ENCODE assay signal across 15 cellular contexts in genomic region chr1:184804220-184804619, GRCh38. TPM values are rescaled to one million over a fixed set of nuclear protein-coding genes. Genes with fewer than 3 reads are reported as not detected.
DNase-seq lines count a peak whose midpoint lies in the region; ATAC-seq and TF ChIP-seq lines count a peak whose summit lies in the region.
"Had no signal": no experiment of that assay in that cellular context is flagged by ENCODE, and none has a peak within 500 bp of the region (broad histone marks: within the 10 kb centered on the region; RNA-seq: fewer than 3 reads in every experiment).

No MANE protein-coding gene starts in this region.

- H3K4me1 ChIP-seq in CD4-positive, CD25-positive, alpha-beta regulatory T cell (ENCODE audit: control insufficient read depth, insufficient read depth, low read length, poor library complexity, severe bottlenecking), result no peaks in the 10 kb centered on the region
- H3K4me1 ChIP-seq in gastrocnemius medialis, result peaks cover 36 to 38% of the 10 kb centered on the region in 2 donors
- H3K4me1 ChIP-seq: BLaER1 had no signal

- no peaks in the 10 kb centered on the region for H3K27me3 ChIP-seq in CD4-positive, CD25-positive, alpha-beta regulatory T cell (ENCODE audit: control insufficient read depth, insufficient read depth, low read length)
- H3K27me3 ChIP-seq in gastrocnemius medialis, result no peaks in the 10 kb centered on the region
- H3K27me3 ChIP-seq: BLaER1 had no signal

- H3K4me3 Mint-ChIP-seq in CD4-positive, CD25-positive, alpha-beta regulatory T cell, result no peak overlapping the region
- no peak overlapping the region for H3K4me3 Mint-ChIP-seq in T-helper 17 cell
- H3K4me3 Mint-ChIP-seq in activated CD8-positive, alpha-beta T cell treated with anti-CD3 and anti-CD28 coated beads for 36 hours, result no peak overlapping the region
- H3K4me3 Mint-ChIP-seq: CD14-positive monocyte; CD8-positive, alpha-beta T cell; H9 had no signal

- no peaks in the 10 kb centered on the region for H3K9me3 ChIP-seq in CD4-positive, CD25-positive, alpha-beta regulatory T cell (ENCODE audit: control insufficient read depth in 2 of 2, low read length in 2 of 2)
- H3K9me3 ChIP-seq in T-helper 17 cell (ENCODE audit: control insufficient read depth, low read length, poor library complexity, severe bottlenecking), result no peaks in the 10 kb centered on the region
- H3K9me3 ChIP-seq in gastrocnemius medialis, result no peaks in the 10 kb centered on the region
- H3K9me3 ChIP-seq: BLaER1 had no signal

- H3K9me3 Mint-ChIP-seq in CD4-positive, CD25-positive, alpha-beta regulatory T cell, result no peaks in the 10 kb centered on the region
- no peaks in the 10 kb centered on the region for H3K9me3 Mint-ChIP-seq in activated CD8-positive, alpha-beta T cell treated with anti-CD3 and anti-CD28 coated beads for 36 hours
- H3K9me3 Mint-ChIP-seq: CD14-positive monocyte; CD8-positive, alpha-beta T cell; H9 had no signal

- peak overlapping the region in 2 of 3 donors; percentile 7 to 16 for H3K27ac Mint-ChIP-seq in CD4-positive, CD25-positive, alpha-beta regulatory T cell
- H3K27ac Mint-ChIP-seq in T-helper 17 cell, result peak overlapping the region; percentile 2
- H3K27ac Mint-ChIP-seq in activated CD8-positive, alpha-beta T cell treated with anti-CD3 and anti-CD28 coated beads for 36 hours, result no peak overlapping the region
- H3K27ac Mint-ChIP-seq: CD14-positive monocyte; CD8-positive, alpha-beta T cell; H9 had no signal

- intact Hi-C loops in gastrocnemius medialis (cut with DNase I; ENCODE audit: low total_unique reads), result loop anchor here (5.0 kb wide), 2 partner anchors 243 to 353 kb away; partner anchors contain the start of genes RNF2, SWT1 and TRMT1L
- intact Hi-C loops in activated CD8-positive, alpha-beta T cell treated with anti-CD3 and anti-CD28 coated beads for 36 hours (cut with micrococcal nuclease), result no loop called here

- in situ Hi-C loops in gastrocnemius medialis (cut with MboI; ENCODE audit: low sequenced_read_pairs in 4 of 4), result loop anchor here in 1 of 4 donors (10.0 kb wide), 1 partner anchor 49 kb away; the partner anchor contains the start of gene EDEM3

- TF ChIP-seq CTCF in epithelial cell of esophagus (IDR thresholded peaks at IDR 0.05; ENCODE audit: insufficient read depth, low read depth, low read length, missing control alignments) (no peak), gastrocnemius medialis (IDR thresholded peaks at IDR 0.05 in 4 of 5, conservative IDR thresholded peaks at IDR 0.05 in 1 of 5) (no peak)
- no peak for TF ChIP-seq CTCF in activated CD8-positive, alpha-beta T cell treated with anti-CD3 and anti-CD28 coated beads for 36 hours (IDR thresholded peaks at IDR 0.05)

- no peak overlapping the region for H3K27ac ChIP-seq in CD4-positive, CD25-positive, alpha-beta regulatory T cell (ENCODE audit: insufficient read depth, low read length, poor library complexity, severe bottlenecking)
- H3K27ac ChIP-seq in gastrocnemius medialis, result peak overlapping the region; percentile 79 to 90 (median 84)
- H3K27ac ChIP-seq: BLaER1 had no signal

- no peak for TF ChIP-seq POLR2A in gastrocnemius medialis (IDR thresholded peaks at IDR 0.05)

- peaks cover 17% of the 10 kb centered on the region for H3K36me3 Mint-ChIP-seq in CD4-positive, CD25-positive, alpha-beta regulatory T cell
- peaks cover 8% of the 10 kb centered on the region for H3K36me3 Mint-ChIP-seq in T-helper 17 cell (ENCODE audit: low read depth)
- H3K36me3 Mint-ChIP-seq in activated CD8-positive, alpha-beta T cell treated with anti-CD3 and anti-CD28 coated beads for 36 hours (ENCODE audit: low read depth), result no peaks in the 10 kb centered on the region

- no peak overlapping the region for H3K4me3 ChIP-seq in CD4-positive, CD25-positive, alpha-beta regulatory T cell (ENCODE audit: low read depth, low read length)
- H3K4me3 ChIP-seq in epithelial cell of esophagus (ENCODE audit: low read length) (no peak overlapping the region), gastrocnemius medialis (no peak overlapping the region)
- H3K4me3 ChIP-seq: BLaER1 had no signal

- peaks cover 4 to 7% (median 5%) of the 10 kb centered on the region in 4 donors for H3K4me1 Mint-ChIP-seq in CD4-positive, CD25-positive, alpha-beta regulatory T cell
- peaks cover 4% of the 10 kb centered on the region for H3K4me1 Mint-ChIP-seq in T-helper 17 cell
- H3K4me1 Mint-ChIP-seq in activated CD8-positive, alpha-beta T cell treated with anti-CD3 and anti-CD28 coated beads for 36 hours (ENCODE audit: low read depth), result peaks cover 6% of the 10 kb centered on the region

- ATAC-seq in CD4-positive, CD25-positive, alpha-beta regulatory T cell (ENCODE audit: low read depth in 2 of 2), result no peak
- ATAC-seq in T-helper 17 cell, result no peak
- no peak for ATAC-seq in gastrocnemius medialis
- no peak for ATAC-seq in activated CD8-positive, alpha-beta T cell treated with anti-CD3 and anti-CD28 coated beads for 36 hours
- ATAC-seq: CD8-positive, alpha-beta T cell had no signal

- peaks cover 51% of the 10 kb centered on the region for H3K36me3 ChIP-seq in CD4-positive, CD25-positive, alpha-beta regulatory T cell (ENCODE audit: control insufficient read depth, insufficient read depth, low read length)
- no peaks in the 10 kb centered on the region for H3K36me3 ChIP-seq in gastrocnemius medialis
- H3K36me3 ChIP-seq: BLaER1 had no signal

- CTCF ChIA-PET in activated CD8-positive, alpha-beta T cell treated with anti-CD3 and anti-CD28 coated beads for 36 hours (lab: Charles Lee), result interaction anchor here (1.4 to 7.1 kb wide), 8 partner anchors 8 to 369 kb away, joined by 4 to 232 read pairs (median 12); partner anchors contain the start of gene NIBAN1

- POLR2A ChIA-PET in activated CD8-positive, alpha-beta T cell treated with anti-CD3 and anti-CD28 coated beads for 36 hours (lab: Charles Lee), result no interaction called here

- no peak for DNase-seq in CD4-positive, CD25-positive, alpha-beta regulatory T cell
- DNase-seq in T-helper 17 cell, result no peak
- DNase-seq in epithelial cell of esophagus (ENCODE audit: low read depth), result peak; percentile 72
- DNase-seq in gastrocnemius medialis, result no peak
- DNase-seq in activated CD8-positive, alpha-beta T cell treated with anti-CD3 and anti-CD28 coated beads for 36 hours, result no peak
- DNase-seq in NCI-H2029 (lab: John Stamatoyannopoulos, UW), result no peak
- DNase-seq in HUDEP-2 (lab: John Stamatoyannopoulos, UW; ENCODE audit: unreplicated experiment in 76 of 76), result no peak
- DNase-seq: 8988T; Calu3; CD8-positive, alpha-beta T cell; DMS79 treated with DMSO at 0.1 percent for 48 hours; GF-D8; H9 had no signal

- H3K27me3 Mint-ChIP-seq in CD4-positive, CD25-positive, alpha-beta regulatory T cell, result no peaks in the 10 kb centered on the region
- H3K27me3 Mint-ChIP-seq in T-helper 17 cell, result no peaks in the 10 kb centered on the region
- no peaks in the 10 kb centered on the region for H3K27me3 Mint-ChIP-seq in activated CD8-positive, alpha-beta T cell treated with anti-CD3 and anti-CD28 coated beads for 36 hours

RNA-seq across cellular contexts. Expression of gene EDEM3, which starts 49.6 kb away (rescaled TPM):
- 38.5 TPM for total RNA-seq in CD4-positive, CD25-positive, alpha-beta regulatory T cell
- 10 to 100 TPM; 11.0 to 17.6 (median 15.6) TPM for polyA plus RNA-seq in CD4-positive, CD25-positive, alpha-beta regulatory T cell
- total RNA-seq in T-helper 17 cell (10 to 100 TPM; 25.8 to 40.4 TPM), gastrocnemius medialis (10 to 100 TPM; 18.1 to 51.1 (median 31.9) TPM)
- total RNA-seq in activated CD8-positive, alpha-beta T cell treated with anti-CD3 and anti-CD28 coated beads for 36 hours, result 10 to 100 TPM; 12.5 to 14.5 TPM
